In the genomic region with DNA sequence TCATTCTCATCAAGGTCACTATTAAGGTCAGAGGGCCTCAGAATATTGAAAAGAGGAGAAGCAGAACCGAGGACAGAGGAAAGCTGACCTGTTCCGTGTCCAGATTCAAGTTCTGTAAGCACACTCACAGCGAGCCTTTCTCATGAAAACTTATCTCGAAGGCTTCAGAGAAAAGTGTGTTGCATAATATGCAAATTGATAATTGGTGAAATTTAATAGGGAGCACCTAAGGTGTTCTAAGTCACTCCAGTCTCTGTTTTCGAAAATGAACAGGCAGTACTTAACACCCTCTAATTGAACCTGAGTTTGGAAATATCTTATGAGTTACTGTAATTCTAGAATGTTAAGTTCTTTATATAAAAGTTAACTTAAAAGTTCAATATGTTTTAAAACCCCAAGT, we compare ENCODE assay signal across 22 cellular contexts.
A peak's percentile ranks its signal among the peaks of the same experiment; 100 is the strongest.
DNase-seq lines count a peak whose midpoint lies in the region; ATAC-seq, FAIRE-seq and TF ChIP-seq lines count a peak whose summit lies in the region.
"Had no signal": no experiment of that assay in that cellular context is flagged by ENCODE, and none has a peak within 500 bp of the region (broad histone marks: within the 10 kb centered on the region; RNA-seq: fewer than 3 reads in every experiment).

No MANE protein-coding gene starts in this region.

- no peak for DNase-seq in left lung
- no peak for DNase-seq in small intestine
- no peak for DNase-seq in suprapubic skin (ENCODE audit: low spot score in 2 of 2)
- DNase-seq in frontal cortex (ENCODE audit: low spot score in 2 of 2), result no peak
- DNase-seq: 8988T; ACHN; C1 segment of cervical spinal cord; Calu3; CD4-positive, alpha-beta memory T cell; COR-L47; DMS53; DMS79 treated with DMSO at 0.1 percent for 48 hours; GF-D8 had no signal

- H3K27me3 ChIP-seq in left lung, result peaks cover 0 to 53% of the 10 kb centered on the region in 2 donors
- H3K27me3 ChIP-seq in small intestine (ENCODE audit: control insufficient read depth in 2 of 2, insufficient read depth in 2 of 2, low read length in 2 of 2), result peaks cover 0 to 2% of the 10 kb centered on the region in 2 donors
- peaks cover 16% of the 10 kb centered on the region for H3K27me3 ChIP-seq in suprapubic skin

- intact Hi-C loops in left lung (cut with DNase I), result loop anchor here in 1 of 2 donors (10.0 kb wide), 2 partner anchors 109 to 399 kb away; no protein-coding TSS in a partner anchor

- no peak overlapping the region for H3K27ac ChIP-seq in left lung
- no peak overlapping the region for H3K27ac ChIP-seq in small intestine (ENCODE audit: low read depth in 1 of 2, low read length in 1 of 2)
- H3K27ac ChIP-seq in suprapubic skin, result no peak overlapping the region
- H3K27ac ChIP-seq: A549 had no signal

- H3K36me3 ChIP-seq in left lung, result no peaks in the 10 kb centered on the region
- no peaks in the 10 kb centered on the region for H3K36me3 ChIP-seq in small intestine (ENCODE audit: control insufficient read depth in 2 of 2, insufficient read depth in 2 of 2, low read length in 2 of 2)
- no peaks in the 10 kb centered on the region for H3K36me3 ChIP-seq in suprapubic skin
- H3K36me3 ChIP-seq: HAP-1 had no signal

- no peak for TF ChIP-seq EP300 in suprapubic skin (IDR thresholded peaks at IDR 0.05)

- ATAC-seq in left lung (peak; percentile 41), HG03342 (IDR thresholded peaks at IDR 0.05; ENCODE audit: unreplicated experiment) (no peak), HG03378 (IDR thresholded peaks at IDR 0.05; ENCODE audit: unreplicated experiment) (no peak)

- no peak overlapping the region for H3K4me3 ChIP-seq in left lung
- no peak overlapping the region for H3K4me3 ChIP-seq in small intestine (ENCODE audit: low read depth in 1 of 2, low read length in 2 of 2)
- H3K4me3 ChIP-seq in suprapubic skin, result no peak overlapping the region
- H3K4me3 ChIP-seq: A549, GM23338, HAP-1 had no signal

- H3K4me1 ChIP-seq in left lung (peaks cover 0 to 3% of the 10 kb centered on the region in 2 donors), small intestine (ENCODE audit: control insufficient read depth in 2 of 2, insufficient read depth in 1 of 2, low read depth in 1 of 2, low read length in 1 of 2) (peaks cover 0 to 3% of the 10 kb centered on the region in 2 donors), suprapubic skin (peaks cover 16% of the 10 kb centered on the region)

- FAIRE-seq in colon (lab: Jason Lieb, UNC) (peak; percentile 55), small intestine (lab: Jason Lieb, UNC) (peak; percentile 39), frontal cortex (lab: Jason Lieb, UNC) (no peak)
- FAIRE-seq: A549, GM12891, GM18507, H54 had no signal

- H3K9me3 ChIP-seq in left lung (no peaks in the 10 kb centered on the region), small intestine (ENCODE audit: control insufficient read depth, low read depth) (no peaks in the 10 kb centered on the region), suprapubic skin (no peaks in the 10 kb centered on the region)
- H3K9me3 ChIP-seq: A549, HAP-1 had no signal

- TF ChIP-seq CTCF in left lung (IDR thresholded peaks at IDR 0.05), result no peak
- TF ChIP-seq CTCF in suprapubic skin (IDR thresholded peaks at IDR 0.05), result no peak

- 56 to 77% (median 72%) methylated on average over 5 of the region's 5 CpGs for WGBS in small intestine, 3 donors
- 77% methylated on average over 5 of the region's 5 CpGs for WGBS in suprapubic skin

- no peak for TF ChIP-seq POLR2A in suprapubic skin (IDR thresholded peaks at IDR 0.05)
